3 cellular contexts compared by ENCODE assay signal in genomic region chr14:54516709-54517108, GRCh38.
TF ChIP-seq lines count a peak whose summit lies in the region.

No MANE protein-coding gene starts in this region.

TF ChIP-seq in A549, 52 proteins besides CTCF, POLR2A, EP300 and RAD21:
- TF ChIP-seq MYC (IDR thresholded peaks at IDR 0.05; ENCODE audit: borderline replicate concordance, low read length) (no peak), JUN (IDR thresholded peaks at IDR 0.05) (no peak), GATA3 (IDR thresholded peaks at IDR 0.05; ENCODE audit: borderline replicate concordance) (no peak), CBX2 (IDR thresholded peaks at IDR 0.05; ENCODE audit: borderline replicate concordance, low read depth) (no peak), ESRRA (IDR thresholded peaks at IDR 0.05; ENCODE audit: borderline replicate concordance, low read length) (no peak), POLR2AphosphoS2 (conservative IDR thresholded peaks at IDR 0.05; ENCODE audit: low read length) (no peak), MAZ (IDR thresholded peaks at IDR 0.05; ENCODE audit: borderline replicate concordance, low read depth, low read length) (no peak), CHD4 (IDR thresholded peaks at IDR 0.05; ENCODE audit: borderline replicate concordance) (no peak), RARB (CRISPR knock-in tag; IDR thresholded peaks at IDR 0.05) (no peak), ZSCAN20 (CRISPR knock-in tag; IDR thresholded peaks at IDR 0.05) (no peak)

TF ChIP-seq in IMR-90, 13 proteins besides CTCF, POLR2A, EP300 and RAD21:
- TF ChIP-seq BHLHE40 (IDR thresholded peaks at IDR 0.05; ENCODE audit: low read depth, low read length) (no peak), CEBPB (IDR thresholded peaks at IDR 0.05; ENCODE audit: low read depth, low read length) (peak; percentile 80)

TF ChIP-seq in H1, 55 proteins besides CTCF, POLR2A, EP300 and RAD21:
- peak; percentile 45; the same call in 1 of the 2 replicates for TF ChIP-seq CEBPB (IDR thresholded peaks at IDR 0.05; ENCODE audit: low read depth, low read length)
- TF ChIP-seq NANOG (IDR thresholded peaks at IDR 0.05; ENCODE audit: insufficient read depth, low read depth, low read length, poor library complexity, severe bottlenecking) = no peak
